30 cellular contexts compared by ENCODE assay signal in genomic region chr1:235799264-235799663, GRCh38.
"Had no signal": no experiment of that assay in that cellular context is flagged by ENCODE, and none has a peak within 500 bp of the region (broad histone marks: within the 10 kb centered on the region; RNA-seq: fewer than 3 reads in every experiment).

No MANE protein-coding gene starts in this region.

- DNase-seq: naive thymus-derived CD8-positive, alpha-beta T cell; nephron progenitor cell; occipital lobe; ovary; posterior cingulate gyrus; psoas muscle; right cardiac atrium; right lobe of liver; sigmoid colon; small intestine; stimulated activated CD4-positive, alpha-beta T cell treated with anti-CD3 and anti-CD28 coated beads, Interleukin-15, amount 100 ng/mL, for 24 hours; stimulated activated CD4-positive, alpha-beta T cell treated with anti-CD3 and anti-CD28 coated beads, Interleukin-2, amount 100 ng/mL, for 24 hours; stimulated activated CD4-positive, alpha-beta T cell treated with anti-CD3 and anti-CD28 coated beads, Interleukin-2, amount 100 ng/mL, for 48 hours; stimulated activated CD4-positive, alpha-beta T cell treated with anti-CD3 and anti-CD28 coated beads, Interleukin-4, amount 100 ng/mL, for 24 hours; stimulated activated naive CD4-positive, alpha-beta T cell; stimulated activated naive CD8-positive, alpha-beta T cell treated with anti-CD3 and anti-CD28 coated beads, Interleukin-15, amount 100 ng/mL, for 72 hours; stimulated activated naive CD8-positive, alpha-beta T cell treated with anti-CD3 and anti-CD28 coated beads, Interleukin-15, Interleukin-2, amounts not matched to agents 100 U/mL and 50 U/mL, for 24 hours; substantia nigra; testis; tibial artery; transverse colon; upper lobe of right lung; uterus had no signal

- H3K4me1 ChIP-seq: parathyroid adenoma, psoas muscle, right lobe of liver, sigmoid colon, suprapubic skin, testis, tibial artery, transverse colon, upper lobe of right lung, uterus had no signal

- H3K9me3 ChIP-seq: ovary, psoas muscle, right lobe of liver, sigmoid colon, suprapubic skin, testis, transverse colon, upper lobe of right lung, uterus had no signal

- H3K27me3 Mint-ChIP-seq: naive thymus-derived CD8-positive, alpha-beta T cell; natural killer cell treated with Interleukin-12 subunit alpha and Interleukin-12 subunit beta and Interleukin-15 and Interleukin-18, amount 100 ng/mL, for 72 hours; progenitor cell of endocrine pancreas; stimulated activated memory B cell treated with anti-CD40 and anti-IgM and Interleukin-4, amounts not matched to agents 10 μg/mL and 1 μg/mL and 100 μg/mL, for 72 hours; stimulated activated naive CD8-positive, alpha-beta T cell treated with anti-CD3 and anti-CD28 coated beads, Interleukin-15, amount 100 ng/mL, for 72 hours; type B pancreatic cell had no signal

- H2AFZ ChIP-seq: parathyroid adenoma had no signal

- H3K9me3 Mint-ChIP-seq: natural killer cell treated with Interleukin-12 subunit alpha and Interleukin-12 subunit beta and Interleukin-15 and Interleukin-18, amount 100 ng/mL, for 72 hours; nephron progenitor cell; neural crest cell; stimulated activated memory B cell treated with anti-CD40 and anti-IgM and Interleukin-4, amounts not matched to agents 10 μg/mL and 1 μg/mL and 100 μg/mL, for 72 hours; type B pancreatic cell had no signal

- H3K27ac ChIP-seq: ovary, parathyroid adenoma, psoas muscle, right lobe of liver, sigmoid colon, suprapubic skin, testis, tibial artery, transverse colon, upper lobe of right lung, uterus had no signal

- H3K79me2 ChIP-seq: parathyroid adenoma had no signal

- H3K4me1 Mint-ChIP-seq: nephron progenitor cell; neural crest cell; stimulated activated memory B cell treated with anti-CD40 and anti-IgM and Interleukin-4, amounts not matched to agents 10 μg/mL and 1 μg/mL and 100 μg/mL, for 72 hours; stimulated activated naive CD8-positive, alpha-beta T cell treated with anti-CD3 and anti-CD28 coated beads, Interleukin-15, amount 100 ng/mL, for 72 hours had no signal

- H3K27me3 ChIP-seq: ovary, right lobe of liver, sigmoid colon, suprapubic skin, testis, tibial artery, transverse colon, upper lobe of right lung, uterus had no signal

- H3K4me3 Mint-ChIP-seq: naive thymus-derived CD8-positive, alpha-beta T cell; natural killer cell treated with Interleukin-12 subunit alpha and Interleukin-12 subunit beta and Interleukin-15 and Interleukin-18, amount 100 ng/mL, for 72 hours; nephron progenitor cell; neural crest cell; stimulated activated memory B cell treated with anti-CD40 and anti-IgM and Interleukin-4, amounts not matched to agents 10 μg/mL and 1 μg/mL and 100 μg/mL, for 72 hours; stimulated activated naive CD8-positive, alpha-beta T cell treated with anti-CD3 and anti-CD28 coated beads, Interleukin-15, amount 100 ng/mL, for 72 hours; type B pancreatic cell had no signal

- H3K27ac Mint-ChIP-seq: natural killer cell treated with Interleukin-12 subunit alpha and Interleukin-12 subunit beta and Interleukin-15 and Interleukin-18, amount 100 ng/mL, for 72 hours; nephron progenitor cell; progenitor cell of endocrine pancreas; stimulated activated memory B cell treated with anti-CD40 and anti-IgM and Interleukin-4, amounts not matched to agents 10 μg/mL and 1 μg/mL and 100 μg/mL, for 72 hours; stimulated activated naive CD8-positive, alpha-beta T cell treated with anti-CD3 and anti-CD28 coated beads, Interleukin-15, amount 100 ng/mL, for 72 hours; type B pancreatic cell had no signal

- FAIRE-seq: small intestine had no signal

- H3K9ac ChIP-seq: parathyroid adenoma had no signal

- ATAC-seq: naive thymus-derived CD8-positive, alpha-beta T cell; natural killer cell treated with Interleukin-12 subunit alpha and Interleukin-12 subunit beta and Interleukin-15 and Interleukin-18, amount 100 ng/mL, for 72 hours; psoas muscle; right cardiac atrium; right lobe of liver; stimulated activated memory B cell treated with anti-CD40 and anti-IgM and Interleukin-4, amounts not matched to agents 10 μg/mL and 1 μg/mL and 100 μg/mL, for 72 hours; stimulated activated naive CD8-positive, alpha-beta T cell treated with anti-CD3 and anti-CD28 coated beads, Interleukin-15, amount 100 ng/mL, for 72 hours; stimulated activated naive CD8-positive, alpha-beta T cell treated with anti-CD3 and anti-CD28 coated beads, Interleukin-15, Interleukin-2, amounts not matched to agents 100 U/mL and 50 U/mL, for 24 hours; upper lobe of right lung had no signal
